In genomic region chr17:74305865-74306654, GRCh38 we compare ENCODE assay signal across 15 cellular contexts. TPM values are rescaled to one million over a fixed set of nuclear protein-coding genes. Genes with fewer than 3 reads are reported as not detected.
DNase-seq lines count a peak whose midpoint lies in the region; ATAC-seq, FAIRE-seq and TF ChIP-seq lines count a peak whose summit lies in the region.
"Had no signal": no experiment of that assay in that cellular context is flagged by ENCODE, and none has a peak within 500 bp of the region (broad histone marks: within the 10 kb centered on the region; RNA-seq: fewer than 3 reads in every experiment).

No MANE protein-coding gene starts in this region.

- peak in 2 of 3 experiments; percentile 23 to 39 for TF ChIP-seq CTCF in keratinocyte (optimal IDR thresholded peaks at IDR 0.05 in 1 of 3, IDR thresholded peaks at IDR 0.05 in 1 of 3, conservative IDR thresholded peaks at IDR 0.05 in 1 of 3; ENCODE audit: extremely low read depth in 1 of 3, insufficient read depth in 2 of 3, low read length in 3 of 3)

- no peak overlapping the region for H3K4me2 ChIP-seq in keratinocyte (ENCODE audit: control insufficient read depth, extremely low read depth, insufficient read depth, low read depth, low read length)

- no peaks in the 10 kb centered on the region for H3K79me2 ChIP-seq in keratinocyte (ENCODE audit: control insufficient read depth, insufficient read depth, low read length)

- dilution Hi-C loops in keratinocyte (cut with MboI; ENCODE audit: extremely low pct_ligation_motif_present, low sequenced_read_pairs), result no loop called here

- no peaks in the 10 kb centered on the region for H3K4me1 ChIP-seq in keratinocyte (ENCODE audit: control insufficient read depth, extremely low read depth, insufficient read depth, low read length)
- H3K4me1 ChIP-seq: Peyer's patch, vagina had no signal

- no peaks in the 10 kb centered on the region for H3K9me3 ChIP-seq in keratinocyte (ENCODE audit: control insufficient read depth, low read depth, low read length)
- H3K9me3 ChIP-seq: vagina had no signal

- no peak overlapping the region for H3K9ac ChIP-seq in keratinocyte (ENCODE audit: control insufficient read depth, extremely low read depth, insufficient read depth, low read length)

- no peak overlapping the region for H2AFZ ChIP-seq in keratinocyte (ENCODE audit: control insufficient read depth, low read length)

- peaks cover 9% of the 10 kb centered on the region for H3K27me3 ChIP-seq in keratinocyte (ENCODE audit: control insufficient read depth, extremely low read depth, insufficient read depth, low read length)
- H3K27me3 ChIP-seq: Peyer's patch, vagina had no signal

- no peaks in the 10 kb centered on the region for H3K36me3 ChIP-seq in keratinocyte (ENCODE audit: control insufficient read depth in 2 of 2, extremely low read depth in 1 of 2, insufficient read depth in 2 of 2, low read length in 2 of 2)
- H3K36me3 ChIP-seq: Peyer's patch, vagina had no signal

- H4K20me1 ChIP-seq in keratinocyte (ENCODE audit: control insufficient read depth, extremely low read depth, insufficient read depth, low read length), result no peaks in the 10 kb centered on the region

- H3K9me1 ChIP-seq in keratinocyte (ENCODE audit: control insufficient read depth, extremely low read depth, insufficient read depth, low read length), result no peaks in the 10 kb centered on the region

- H3K27ac ChIP-seq in keratinocyte (ENCODE audit: control insufficient read depth, insufficient read depth, low read length), result no peak overlapping the region
- H3K27ac ChIP-seq: Peyer's patch, vagina had no signal

- DNase-seq in NCI-H146 (lab: John Stamatoyannopoulos, UW) (peak; percentile 7), NCI-H146 treated with DMSO at 0.1 percent for 48 hours (lab: John Stamatoyannopoulos, UW; ENCODE audit: unreplicated experiment) (no peak), KG1 (lab: John Stamatoyannopoulos, UW) (peak; percentile 36), SHP77 treated with DMSO at 0.1 percent for 48 hours (lab: John Stamatoyannopoulos, UW) (peak; percentile 32), keratinocyte (ENCODE audit: low read depth, low spot score) (no peak), NCI-H2107 (lab: John Stamatoyannopoulos, UW) (no peak), NCI-H1930 (lab: John Stamatoyannopoulos, UW) (no peak)
- DNase-seq: activated CD8-positive, alpha-beta memory T cell treated with anti-CD3 and anti-CD28 coated beads for 24 hours; central memory CD4-positive, alpha-beta T cell; Peyer's patch; stimulated activated CD4-positive, alpha-beta T cell treated with anti-CD3 and anti-CD28 coated beads, Interleukin-2, amount 100 ng/mL, for 48 hours had no signal

- H3K4me3 ChIP-seq in keratinocyte (ENCODE audit: control insufficient read depth in 2 of 3, extremely low read depth in 1 of 3, insufficient read depth in 2 of 3, low read depth in 1 of 3, low read length in 3 of 3), result no peak overlapping the region
- H3K4me3 ChIP-seq: Peyer's patch, vagina had no signal

- FAIRE-seq in keratinocyte (lab: Jason Lieb, UNC), result no peak
- FAIRE-seq: GM12891 had no signal

- no peak for ATAC-seq in GM18868 (IDR thresholded peaks at IDR 0.05; ENCODE audit: unreplicated experiment)

RNA-seq across cellular contexts. Expression of gene KIF19, which starts 20.0 kb away (rescaled TPM):
- not detected in 3 replicates for polyA plus RNA-seq in keratinocyte
- polyA plus RNA-seq in keratinocyte (2011; ENCODE audit: low read depth), result not detected
- not detected in 2 replicates for polyA plus RNA-seq in keratinocyte (2011; cell fraction: cytosol; rRNA removed)
- not detected in 2 replicates for polyA plus RNA-seq in keratinocyte (2011; cell fraction: nucleus; rRNA removed)
- not detected in 2 replicates for polyA plus RNA-seq in keratinocyte (2012; ENCODE audit: low replicate concordance)
- polyA minus RNA-seq in keratinocyte, result not detected in 3 replicates
- not detected for polyA minus RNA-seq in keratinocyte (2011; cell fraction: cytosol; rRNA and poly(A)+ RNA removed)
- polyA minus RNA-seq in keratinocyte (2011; cell fraction: nucleus; rRNA and poly(A)+ RNA removed), result not detected in 2 replicates
- polyA plus RNA-seq: AG04450 had no signal

RNA-seq across cellular contexts. Expression of gene DNAI2, which starts 32.0 kb away (rescaled TPM):
- polyA plus RNA-seq in keratinocyte, result not detected in 3 replicates
- not detected for polyA plus RNA-seq in keratinocyte (2011; ENCODE audit: low read depth)
- polyA plus RNA-seq in keratinocyte (2011; cell fraction: cytosol; rRNA removed), result not detected in 2 replicates
- not detected in 2 replicates for polyA plus RNA-seq in keratinocyte (2011; cell fraction: nucleus; rRNA removed)
- polyA plus RNA-seq in keratinocyte (2012; ENCODE audit: low replicate concordance), result not detected in 2 replicates
- polyA minus RNA-seq in keratinocyte, result not detected in 3 replicates
- polyA minus RNA-seq in keratinocyte (2011; cell fraction: cytosol; rRNA and poly(A)+ RNA removed), result not detected
- not detected in 2 replicates for polyA minus RNA-seq in keratinocyte (2011; cell fraction: nucleus; rRNA and poly(A)+ RNA removed)
- polyA plus RNA-seq: AG04450 had no signal

RNA-seq across cellular contexts. Expression of gene BTBD17, which starts 55.6 kb away (rescaled TPM):
- not detected in 3 replicates for polyA plus RNA-seq in keratinocyte
- not detected for polyA plus RNA-seq in keratinocyte (2011; ENCODE audit: low read depth)
- polyA plus RNA-seq in keratinocyte (2011; cell fraction: cytosol; rRNA removed), result not detected in 2 replicates
- not detected in 2 replicates for polyA plus RNA-seq in keratinocyte (2011; cell fraction: nucleus; rRNA removed)
- polyA plus RNA-seq in keratinocyte (2012; ENCODE audit: low replicate concordance), result not detected in 2 replicates
- not detected in 3 replicates for polyA minus RNA-seq in keratinocyte
- polyA minus RNA-seq in keratinocyte (2011; cell fraction: cytosol; rRNA and poly(A)+ RNA removed), result not detected
- polyA minus RNA-seq in keratinocyte (2011; cell fraction: nucleus; rRNA and poly(A)+ RNA removed), result not detected in 2 replicates
- polyA plus RNA-seq: AG04450 had no signal

Comparison
In these comparisons a context has a peak if more than half of its experiments do, and no peak if none do; other contexts are left out.
1. DNase-seq: peak in NCI-H146 (single experiment), KG1 (single experiment) and SHP77 treated with DMSO at 0.1 percent for 48 hours (single experiment); none in NCI-H146 treated with DMSO at 0.1 percent for 48 hours (single experiment), keratinocyte (single experiment), NCI-H2107 (single experiment) and NCI-H1930 (0 of 2).